In the genomic region with DNA sequence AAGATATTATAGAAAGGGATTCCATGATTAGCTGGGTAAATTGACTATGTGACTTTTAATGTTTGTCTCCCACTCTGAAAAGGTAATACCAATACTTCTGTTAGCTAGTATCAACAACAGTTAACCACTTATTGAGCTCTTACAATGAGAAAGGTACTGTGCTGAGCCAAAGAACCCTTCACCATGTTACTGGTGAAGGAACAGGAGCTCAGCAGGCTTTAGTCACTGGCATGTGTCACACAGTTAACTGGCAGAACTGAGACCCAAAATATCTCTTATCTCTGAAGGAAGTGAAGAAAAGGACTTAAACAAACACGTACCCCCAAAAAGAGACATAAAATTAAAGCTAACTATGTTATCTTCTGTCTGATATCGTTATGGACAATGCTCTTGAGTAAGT, we compare ENCODE assay signal across 19 cellular contexts.
"Had no signal": no experiment of that assay in that cellular context is flagged by ENCODE, and none has a peak within 500 bp of the region (broad histone marks: within the 10 kb centered on the region; RNA-seq: fewer than 3 reads in every experiment).

No MANE protein-coding gene starts in this region.

- H3K9me3 Mint-ChIP-seq: activated naive CD4-positive, alpha-beta T cell treated with anti-CD3 and anti-CD28 coated beads, Interleukin-2, amount 50 U/mL, for 24 hours; central memory CD8-positive, alpha-beta T cell; naive thymus-derived CD4-positive, alpha-beta T cell; neural crest cell; stimulated activated effector memory CD8-positive, alpha-beta T cell treated with anti-CD3 and anti-CD28 coated beads, Interleukin-12 subunit alpha, Interleukin-12 subunit beta, amount 100 ng/mL, for 72 hours had no signal

- H3K4me3 ChIP-seq: dorsolateral prefrontal cortex, lower lobe of right lung, stomach, suprapubic skin, tibial nerve had no signal

- H3K27ac Mint-ChIP-seq: activated naive CD4-positive, alpha-beta T cell treated with anti-CD3 and anti-CD28 coated beads, Interleukin-2, amount 50 U/mL, for 24 hours; stimulated activated effector memory CD8-positive, alpha-beta T cell treated with anti-CD3 and anti-CD28 coated beads, Interleukin-12 subunit alpha, Interleukin-12 subunit beta, amount 100 ng/mL, for 72 hours; T-helper 17 cell had no signal

- H3K27me3 ChIP-seq: dorsolateral prefrontal cortex, stomach, suprapubic skin, tibial nerve had no signal

- H3K27me3 Mint-ChIP-seq: activated naive CD4-positive, alpha-beta T cell treated with anti-CD3 and anti-CD28 coated beads, Interleukin-2, amount 50 U/mL, for 24 hours; central memory CD8-positive, alpha-beta T cell; naive thymus-derived CD4-positive, alpha-beta T cell; T-helper 17 cell had no signal

- H3K4me1 ChIP-seq: suprapubic skin had no signal

- H3K4me1 Mint-ChIP-seq: stimulated activated effector memory CD8-positive, alpha-beta T cell treated with anti-CD3 and anti-CD28 coated beads, Interleukin-12 subunit alpha, Interleukin-12 subunit beta, amount 100 ng/mL, for 72 hours had no signal

- ATAC-seq: left colon; naive thymus-derived CD4-positive, alpha-beta T cell; sciatic nerve; stimulated activated effector memory CD8-positive, alpha-beta T cell treated with anti-CD3 and anti-CD28 coated beads, Interleukin-12 subunit alpha, Interleukin-12 subunit beta, amount 100 ng/mL, for 72 hours; T-helper 17 cell had no signal

- H3K4me3 Mint-ChIP-seq: activated naive CD4-positive, alpha-beta T cell treated with anti-CD3 and anti-CD28 coated beads, Interleukin-2, amount 50 U/mL, for 24 hours; central memory CD8-positive, alpha-beta T cell; neural crest cell; stimulated activated effector memory CD8-positive, alpha-beta T cell treated with anti-CD3 and anti-CD28 coated beads, Interleukin-12 subunit alpha, Interleukin-12 subunit beta, amount 100 ng/mL, for 72 hours; T-helper 17 cell had no signal

- H3K9me3 ChIP-seq: lower lobe of right lung, stomach, suprapubic skin, tibial nerve had no signal

- DNase-seq: activated gamma-delta T cell treated with Interleukin-2 at 50 U/mL for 16 hours; activated T-cell treated with anti-CD3 and anti-CD28 coated beads, Interleukin-2, amount 50 U/mL, for 1 hour; dorsolateral prefrontal cortex; left colon; lower lobe of right lung; mesendoderm; naive thymus-derived CD4-positive, alpha-beta T cell; small intestine; stimulated activated CD4-positive, alpha-beta T cell treated with anti-CD3 and anti-CD28 coated beads, Interleukin-2, amount 100 ng/mL, for 24 hours; stomach; T-helper 17 cell had no signal

- H3K27ac ChIP-seq: dorsolateral prefrontal cortex, epithelial cell of prostate, lower lobe of right lung, stomach, suprapubic skin, tibial nerve had no signal
